Comparison of ENCODE assay signal across 8 cellular contexts in the genomic region with DNA sequence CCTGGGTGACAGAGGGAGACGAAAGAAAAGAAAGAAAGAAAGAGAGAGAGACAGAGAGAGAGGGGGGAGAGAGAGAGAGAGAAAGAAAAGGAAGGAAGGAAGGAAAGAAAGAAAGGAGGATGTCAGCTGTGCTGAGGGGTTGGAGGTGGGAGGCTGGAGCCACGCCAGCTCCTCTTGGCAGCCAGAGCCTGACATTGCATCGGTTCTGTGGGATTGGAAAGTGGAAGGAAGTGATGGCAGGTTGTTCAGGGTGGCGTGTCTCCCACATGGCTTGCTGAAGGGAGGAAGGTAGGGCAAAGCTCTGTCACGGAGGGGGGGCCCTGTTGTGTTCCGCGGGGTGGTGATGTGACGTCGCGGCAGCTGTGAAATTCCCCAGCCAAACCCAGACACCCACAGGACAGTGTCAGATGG. TPM values are rescaled to one million over a fixed set of nuclear protein-coding genes. Genes with fewer than 3 reads are reported as not detected.
A peak's percentile ranks its signal among the peaks of the same experiment; 100 is the strongest.
DNase-seq lines count a peak whose midpoint lies in the region; ATAC-seq, FAIRE-seq and TF ChIP-seq lines count a peak whose summit lies in the region.

No MANE protein-coding gene starts in this region.

- H2AFZ ChIP-seq in K562 (ENCODE audit: low read depth, low read length), result no peak overlapping the region

- peak overlapping the region; percentile 69 for H3K4me3 Mint-ChIP-seq in activated CD4-positive, alpha-beta T cell treated with anti-CD3 and anti-CD28 coated beads, Interleukin-2, amount 10 ng/mL, durations not matched to agents 7 days and 5 days

- H3K27me3 ChIP-seq in K562 (ENCODE audit: control insufficient read depth in 2 of 2, insufficient read depth in 2 of 2, low read length in 2 of 2), result no peaks in the 10 kb centered on the region

- peaks cover 24% of the 10 kb centered on the region; the same call in 2 of the 3 replicates for H3K79me2 ChIP-seq in K562 (ENCODE audit: control insufficient read depth, insufficient read depth, low read length)

- peak overlapping the region; percentile 91 for H3K27ac Mint-ChIP-seq in activated CD4-positive, alpha-beta T cell treated with anti-CD3 and anti-CD28 coated beads, Interleukin-2, amount 10 ng/mL, durations not matched to agents 7 days and 5 days

- WGBS in K562 (ENCODE audit: insufficient coverage, low coverage, missing lambda C conversion rate), result 71% methylated on average over 10 of the region's 10 CpGs

- TF ChIP-seq EP300 in K562 (IDR thresholded peaks at IDR 0.05; ENCODE audit: low read length), result no peak

- H3K27ac ChIP-seq in K562 (ENCODE audit: extremely low read depth, low read depth, low read length), result no peak overlapping the region

- H3K4me1 Mint-ChIP-seq in activated CD4-positive, alpha-beta T cell treated with anti-CD3 and anti-CD28 coated beads, Interleukin-2, amount 10 ng/mL, durations not matched to agents 7 days and 5 days, result peaks cover 93% of the 10 kb centered on the region

- TF ChIP-seq RAD21 in K562 (CRISPR knock-in tag; conservative IDR thresholded peaks at IDR 0.05 in 1 of 2, IDR thresholded peaks at IDR 0.05 in 1 of 2), result no peak

- H3K36me3 Mint-ChIP-seq in activated CD4-positive, alpha-beta T cell treated with anti-CD3 and anti-CD28 coated beads, Interleukin-2, amount 10 ng/mL, durations not matched to agents 7 days and 5 days (ENCODE audit: low read depth), result peaks cover 86% of the 10 kb centered on the region

- CTCF ChIA-PET in activated CD4-positive, alpha-beta T cell treated with anti-CD3 and anti-CD28 coated beads, Interleukin-2, amount 10 ng/mL, durations not matched to agents 7 days and 5 days (lab: Charles Lee), result interaction anchor here (0.8 to 18.8 kb wide), 7 partner anchors 10 to 102 kb away, joined by 3 to 412 read pairs (median 8); a partner anchor contains a TSS
- CTCF ChIA-PET in K562 (lab: Yijun Ruan, JAX; ENCODE audit: low intra/inter-chr PET ratio), result interaction anchor here (3.7 kb wide), 1 partner anchor 92 kb away, joined by 97 read pairs; no protein-coding TSS in a partner anchor

- H3K4me3 ChIP-seq in K562, result no peak overlapping the region

- POLR2A ChIA-PET in activated CD4-positive, alpha-beta T cell treated with anti-CD3 and anti-CD28 coated beads, Interleukin-2, amount 10 ng/mL, durations not matched to agents 7 days and 5 days (lab: Charles Lee), result interaction anchor here (0.9 kb wide), 1 partner anchor 23 kb away, joined by 3 read pairs; no protein-coding TSS in a partner anchor
- POLR2A ChIA-PET in K562 (lab: Yijun Ruan, JAX), result interaction anchor here (0.8 to 1.3 kb wide), 2 partner anchors 11 to 92 kb away, joined by 3 read pairs; no protein-coding TSS in a partner anchor

- intact Hi-C loops in K562 (cut with micrococcal nuclease), result no loop called here

- no peak for TF ChIP-seq POLR2A in K562 (conservative IDR thresholded peaks at IDR 0.05)

- FAIRE-seq in K562 (lab: Jason Lieb, UNC), result no peak
- no peak for FAIRE-seq in frontal cortex (lab: Jason Lieb, UNC)

- no peaks in the 10 kb centered on the region for H3K9me3 Mint-ChIP-seq in activated CD4-positive, alpha-beta T cell treated with anti-CD3 and anti-CD28 coated beads, Interleukin-2, amount 10 ng/mL, durations not matched to agents 7 days and 5 days

- H3K4me1 ChIP-seq in K562 (replicated peaks in 1 of 2; ENCODE audit: control insufficient read depth in 2 of 2, insufficient read depth in 2 of 2, low read length in 2 of 2), result peaks cover 9 to 32% of the 10 kb centered on the region in 2 experiments

- no peak overlapping the region for H3K4me2 ChIP-seq in K562 (ENCODE audit: insufficient read depth, low read length)

- ATAC-seq in K562, result no peak

- peaks cover 3% of the 10 kb centered on the region; the same call in 1 of the 2 replicates for H4K20me1 ChIP-seq in K562 (replicated peaks; ENCODE audit: control insufficient read depth, insufficient read depth, low read length)

- in situ Hi-C loops in KBM-7 (cut with MboI; ENCODE audit: low pct_unique_long_range_greater_than_20kb, low sequenced_read_pairs) (loop anchor here (10.0 kb wide), 1 partner anchor 87 kb away; no protein-coding TSS in a partner anchor), K562 (cut with MboI) (loop anchor here (5.0 to 25.0 kb wide), 3 partner anchors 34 to 419 kb away; no protein-coding TSS in a partner anchor)

- no peaks in the 10 kb centered on the region for H3K27me3 Mint-ChIP-seq in activated CD4-positive, alpha-beta T cell treated with anti-CD3 and anti-CD28 coated beads, Interleukin-2, amount 10 ng/mL, durations not matched to agents 7 days and 5 days

- no TSS peak for BruUV-seq in K562 (replicated peaks; lab: Mats Ljungman, UMichigan)

- peak; percentile 76 for DNase-seq in KBM-7
- DNase-seq in activated CD4-positive, alpha-beta T cell treated with anti-CD3 and anti-CD28 coated beads, Interleukin-2, amount 10 ng/mL, durations not matched to agents 7 days and 5 days, result no peak
- DNase-seq in K562 (ENCODE audit: extremely low read depth in 1 of 4, low spot score in 3 of 4), result no peak
- DNase-seq in stimulated activated CD4-positive, alpha-beta T cell treated with anti-CD3 and anti-CD28 coated beads, Interleukin-4, amount 100 ng/mL, for 4 hours, result peak; percentile 62 to 89
- DNase-seq in NCI-H526 (lab: John Stamatoyannopoulos, UW), result no peak
- no peak for DNase-seq in GM19240 (ENCODE audit: insufficient read length, low spot score)
- no peak for DNase-seq in HPDE6-E6E7 (ENCODE audit: extremely low spot score)
- DNase-seq in frontal cortex (ENCODE audit: low spot score in 2 of 2), result no peak

- H3K9me3 ChIP-seq in K562 (replicated peaks; ENCODE audit: control insufficient read depth, insufficient read depth, low read depth, low read length), result no peaks in the 10 kb centered on the region

- no peak for TF ChIP-seq CTCF in K562 (IDR thresholded peaks at IDR 0.05 in 2 of 3, conservative IDR thresholded peaks at IDR 0.05 in 1 of 3; ENCODE audit: insufficient read depth in 2 of 3, low read depth in 1 of 3, low read length in 3 of 3)

- peaks cover 50% of the 10 kb centered on the region for H3K36me3 ChIP-seq in K562 (ENCODE audit: control insufficient read depth, insufficient read depth, low read length)

- H3K9me1 ChIP-seq in K562 (ENCODE audit: control insufficient read depth, insufficient read depth, low read length), result no peaks in the 10 kb centered on the region

- H3K9ac ChIP-seq in K562 (ENCODE audit: insufficient read depth in 1 of 2, low read depth in 2 of 2, low read length in 2 of 2), result no peak overlapping the region

TF ChIP-seq in K562, 482 proteins besides CTCF, POLR2A, EP300 and RAD21 (continues in another document):
- TF ChIP-seq HDAC1 (IDR thresholded peaks at IDR 0.05), result 0 out of 4 replicates have a peak, but pooled peaks of 1 of the 2 experiments have one; percentile 11
- TF ChIP-seq NFIC (IDR thresholded peaks at IDR 0.05), result peak; percentile 46; the same call in 1 of the 2 replicates

RNA-seq across cellular contexts. Expression of a gene that starts 30.7 kb away (rescaled TPM):
- total RNA-seq in activated CD4-positive, alpha-beta T cell treated with anti-CD3 and anti-CD28 coated beads, Interleukin-2, amount 10 ng/mL, durations not matched to agents 7 days and 5 days, result 10 to 100 TPM; 44.5 to 51.6 TPM
- 150 and 157 TPM in 2 replicates for total RNA-seq in K562 (2011; cell fraction: chromatin; rRNA removed; ENCODE audit: low replicate concordance)
- total RNA-seq in K562 (2011; cell fraction: nucleolus; rRNA removed), result 80.9 and 87.9 TPM in 2 replicates
- total RNA-seq in K562 (2011; cell fraction: nucleoplasm; rRNA removed), result 121 and 150 TPM in 2 replicates
- total RNA-seq in K562 (2014; rRNA removed) (85.9 and 106 TPM in 2 replicates), K562 (2014; rRNA removed; fragmentation: Illumina TruSeq; extraction: Trizol) (92.7 and 93.9 TPM in 2 replicates), K562 (2015; rRNA removed; fragmentation: Illumina TruSeq; extraction: Trizol) (85.1 and 86.5 TPM in 2 replicates), K562 (2021) (81.1 and 82.1 TPM in 2 replicates), frontal cortex (13.9 TPM)
- polyA plus RNA-seq in K562 (2011; rRNA removed) (138 and 152 TPM in 2 replicates), K562 (2014; fragmentation: Illumina TruSeq; extraction: Trizol) (111 and 128 TPM in 2 replicates), K562 (2014; fragmentation: Nextera tagmentation; extraction: Ambion mirVana) (100 to 1,000 TPM in 1 of 2 experiments, 10 to 100 TPM in 1; 86.9 to 130 TPM), K562 (2014; rRNA removed) (113 and 131 TPM in 2 replicates)
- polyA plus RNA-seq in K562 (2011; cell fraction: cytosol; rRNA removed), result 91.2 and 121 TPM in 2 replicates
- polyA plus RNA-seq in K562 (2011; cell fraction: nucleus; rRNA removed), result 209 and 264 TPM in 2 replicates
- polyA plus RNA-seq in K562 (2012), result 76.3 and 124 TPM in 2 replicates
- polyA minus RNA-seq in K562 (2011; rRNA and poly(A)+ RNA removed), result 109 and 116 TPM in 2 replicates
- 50.0 and 50.6 TPM in 2 replicates for polyA minus RNA-seq in K562 (2011; cell fraction: cytosol; rRNA and poly(A)+ RNA removed)
- polyA minus RNA-seq in K562 (2011; cell fraction: nucleus; rRNA and poly(A)+ RNA removed), result 51.2 and 78.6 TPM in 2 replicates

RNA-seq across cellular contexts. Expression of a gene that starts 53.8 kb away (rescaled TPM):
- 1 to 10 TPM; 4.0 to 4.3 TPM for total RNA-seq in activated CD4-positive, alpha-beta T cell treated with anti-CD3 and anti-CD28 coated beads, Interleukin-2, amount 10 ng/mL, durations not matched to agents 7 days and 5 days
- 39.6 and 56.6 TPM in 2 replicates for total RNA-seq in K562 (2011; cell fraction: chromatin; rRNA removed; ENCODE audit: low replicate concordance)
- total RNA-seq in K562 (2011; cell fraction: nucleolus; rRNA removed), result 27.2 and 29.9 TPM in 2 replicates
- total RNA-seq in K562 (2011; cell fraction: nucleoplasm; rRNA removed), result 31.7 and 33.1 TPM in 2 replicates
- total RNA-seq in K562 (2014; rRNA removed), result 22.5 and 33.6 TPM in 2 replicates
- 29.6 and 31.0 TPM in 2 replicates for total RNA-seq in K562 (2014; rRNA removed; fragmentation: Illumina TruSeq; extraction: Trizol)
- total RNA-seq in K562 (2015; rRNA removed; fragmentation: Illumina TruSeq; extraction: Trizol), result 23.3 and 25.7 TPM in 2 replicates
- total RNA-seq in K562 (2021), result 30.2 and 31.6 TPM in 2 replicates
- 30.8 and 33.7 TPM in 2 replicates for polyA plus RNA-seq in K562 (2011; rRNA removed)
- polyA plus RNA-seq in K562 (2011; cell fraction: cytosol; rRNA removed), result 14.5 and 17.4 TPM in 2 replicates
- polyA plus RNA-seq in K562 (2011; cell fraction: nucleus; rRNA removed), result 20.4 and 23.2 TPM in 2 replicates
- polyA plus RNA-seq in K562 (2012), result 17.0 and 17.6 TPM in 2 replicates
- 24.8 and 30.2 TPM in 2 replicates for polyA plus RNA-seq in K562 (2014; fragmentation: Illumina TruSeq; extraction: Trizol)
- polyA plus RNA-seq in K562 (2014; fragmentation: Nextera tagmentation; extraction: Ambion mirVana), result 1 to 10 TPM; 4.5 to 5.2 TPM
- 16.3 and 20.2 TPM in 2 replicates for polyA plus RNA-seq in K562 (2014; rRNA removed)
- 52.0 and 59.7 TPM in 2 replicates for polyA minus RNA-seq in K562 (2011; rRNA and poly(A)+ RNA removed)
- 21.9 and 25.0 TPM in 2 replicates for polyA minus RNA-seq in K562 (2011; cell fraction: cytosol; rRNA and poly(A)+ RNA removed)
- polyA minus RNA-seq in K562 (2011; cell fraction: nucleus; rRNA and poly(A)+ RNA removed), result 13.9 and 20.9 TPM in 2 replicates
- total RNA-seq in frontal cortex, result 14.7 TPM

Comparison
In these comparisons a context has a peak if more than half of its experiments do, and no peak if none do; other contexts are left out.
1. DNase-seq: peak in KBM-7 (single experiment) and stimulated activated CD4-positive, alpha-beta T cell treated with anti-CD3 and anti-CD28 coated beads, Interleukin-4, amount 100 ng/mL, for 4 hours (2 of 2); none in activated CD4-positive, alpha-beta T cell treated with anti-CD3 and anti-CD28 coated beads, Interleukin-2, amount 10 ng/mL, durations not matched to agents 7 days and 5 days (single experiment), K562 (0 of 4), NCI-H526 (0 of 2), GM19240 (single experiment), HPDE6-E6E7 (single experiment) and frontal cortex (0 of 2).